In the genomic region with DNA sequence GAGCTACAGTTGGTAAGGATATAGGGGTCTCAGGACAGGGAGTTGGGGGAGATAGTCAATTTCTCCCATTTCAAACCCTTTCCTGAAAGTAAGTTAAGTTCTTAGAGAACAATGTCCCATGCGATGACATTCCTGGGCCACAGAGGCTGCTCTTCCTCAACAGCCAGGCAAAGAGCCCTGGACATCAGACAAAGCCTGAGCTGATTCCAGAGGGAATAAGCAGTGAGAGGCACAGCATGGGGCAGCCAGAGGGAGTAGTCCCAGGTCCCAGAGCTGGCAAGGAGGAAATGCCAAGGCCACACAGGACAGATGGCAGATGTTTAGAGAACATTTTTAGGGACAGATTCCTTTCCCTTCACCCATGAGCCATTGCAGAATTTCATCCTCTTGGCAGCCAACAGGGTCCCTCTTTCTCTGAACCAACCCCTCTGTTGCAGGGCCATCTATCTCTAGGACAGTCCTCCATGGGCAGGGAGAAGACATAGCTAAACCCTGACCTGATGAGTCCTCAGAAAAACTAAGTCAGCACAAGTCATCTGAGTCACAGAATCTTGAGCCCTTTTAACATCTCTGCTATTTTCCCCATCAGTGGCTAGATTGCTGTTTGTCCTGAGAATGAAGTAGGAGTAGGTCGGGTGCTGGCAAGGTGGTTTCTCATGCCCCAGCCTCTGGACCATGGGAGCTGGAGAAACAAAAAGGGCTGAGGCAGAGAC, we compare ENCODE assay signal across 2 cellular contexts.
TF ChIP-seq lines count a peak whose summit lies in the region.

No MANE protein-coding gene starts in this region.

TF ChIP-seq in HEK293, 187 proteins besides CTCF, POLR2A, EP300 and RAD21 (continued from another document):
- TF ChIP-seq SP7 (tag by site-specific recombination; IDR thresholded peaks at IDR 0.05) (no peak), ZNF529 (tag by site-specific recombination; IDR thresholded peaks at IDR 0.05; ENCODE audit: insufficient replicate concordance) (no peak), ZNF747 (tag by site-specific recombination; IDR thresholded peaks at IDR 0.05) (no peak), ZNF24 (tag by site-specific recombination; IDR thresholded peaks at IDR 0.05) (no peak), ZNF610 (tag by site-specific recombination; IDR thresholded peaks at IDR 0.05; ENCODE audit: borderline replicate concordance) (no peak), ZNF266 (tag by site-specific recombination; IDR thresholded peaks at IDR 0.05; ENCODE audit: low read depth) (no peak), ZNF366 (tag by site-specific recombination; conservative IDR thresholded peaks at IDR 0.05) (no peak), ZNF670 (tag by site-specific recombination; IDR thresholded peaks at IDR 0.05; ENCODE audit: low read depth) (no peak), ZNF138 (tag by site-specific recombination; IDR thresholded peaks at IDR 0.05; ENCODE audit: borderline replicate concordance) (no peak), ZNF629 (tag by site-specific recombination; IDR thresholded peaks at IDR 0.05) (no peak), ZNF391 (tag by site-specific recombination; IDR thresholded peaks at IDR 0.05; ENCODE audit: borderline replicate concordance, low read depth) (no peak), ZNF132 (tag by site-specific recombination; IDR thresholded peaks at IDR 0.05; ENCODE audit: borderline replicate concordance) (no peak)
- TF ChIP-seq, protein P1, sequence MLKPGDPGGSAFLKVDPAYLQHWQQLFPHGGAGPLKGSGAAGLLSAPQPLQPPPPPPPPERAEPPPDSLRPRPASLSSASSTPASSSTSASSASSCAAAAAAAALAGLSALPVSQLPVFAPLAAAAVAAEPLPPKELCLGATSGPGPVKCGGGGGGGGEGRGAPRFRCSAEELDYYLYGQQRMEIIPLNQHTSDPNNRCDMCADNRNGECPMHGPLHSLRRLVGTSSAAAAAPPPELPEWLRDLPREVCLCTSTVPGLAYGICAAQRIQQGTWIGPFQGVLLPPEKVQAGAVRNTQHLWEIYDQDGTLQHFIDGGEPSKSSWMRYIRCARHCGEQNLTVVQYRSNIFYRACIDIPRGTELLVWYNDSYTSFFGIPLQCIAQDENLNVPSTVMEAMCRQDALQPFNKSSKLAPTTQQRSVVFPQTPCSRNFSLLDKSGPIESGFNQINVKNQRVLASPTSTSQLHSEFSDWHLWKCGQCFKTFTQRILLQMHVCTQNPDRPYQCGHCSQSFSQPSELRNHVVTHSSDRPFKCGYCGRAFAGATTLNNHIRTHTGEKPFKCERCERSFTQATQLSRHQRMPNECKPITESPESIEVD (tag by site-specific recombination; IDR thresholded peaks at IDR 0.05) = no peak

TF ChIP-seq in K562, 482 proteins besides CTCF, POLR2A, EP300 and RAD21 (continued from another document):
- TF ChIP-seq, protein P2, sequence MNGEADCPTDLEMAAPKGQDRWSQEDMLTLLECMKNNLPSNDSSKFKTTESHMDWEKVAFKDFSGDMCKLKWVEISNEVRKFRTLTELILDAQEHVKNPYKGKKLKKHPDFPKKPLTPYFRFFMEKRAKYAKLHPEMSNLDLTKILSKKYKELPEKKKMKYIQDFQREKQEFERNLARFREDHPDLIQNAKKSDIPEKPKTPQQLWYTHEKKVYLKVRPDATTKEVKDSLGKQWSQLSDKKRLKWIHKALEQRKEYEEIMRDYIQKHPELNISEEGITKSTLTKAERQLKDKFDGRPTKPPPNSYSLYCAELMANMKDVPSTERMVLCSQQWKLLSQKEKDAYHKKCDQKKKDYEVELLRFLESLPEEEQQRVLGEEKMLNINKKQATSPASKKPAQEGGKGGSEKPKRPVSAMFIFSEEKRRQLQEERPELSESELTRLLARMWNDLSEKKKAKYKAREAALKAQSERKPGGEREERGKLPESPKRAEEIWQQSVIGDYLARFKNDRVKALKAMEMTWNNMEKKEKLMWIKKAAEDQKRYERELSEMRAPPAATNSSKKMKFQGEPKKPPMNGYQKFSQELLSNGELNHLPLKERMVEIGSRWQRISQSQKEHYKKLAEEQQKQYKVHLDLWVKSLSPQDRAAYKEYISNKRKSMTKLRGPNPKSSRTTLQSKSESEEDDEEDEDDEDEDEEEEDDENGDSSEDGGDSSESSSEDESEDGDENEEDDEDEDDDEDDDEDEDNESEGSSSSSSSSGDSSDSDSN (IDR thresholded peaks at IDR 0.05; ENCODE audit: borderline replicate concordance in 1 of 2, low read depth in 2 of 2, low read length in 2 of 2) = no peak
- no peak for TF ChIP-seq ARID2 (IDR thresholded peaks at IDR 0.05)
- TF ChIP-seq, protein P3, sequence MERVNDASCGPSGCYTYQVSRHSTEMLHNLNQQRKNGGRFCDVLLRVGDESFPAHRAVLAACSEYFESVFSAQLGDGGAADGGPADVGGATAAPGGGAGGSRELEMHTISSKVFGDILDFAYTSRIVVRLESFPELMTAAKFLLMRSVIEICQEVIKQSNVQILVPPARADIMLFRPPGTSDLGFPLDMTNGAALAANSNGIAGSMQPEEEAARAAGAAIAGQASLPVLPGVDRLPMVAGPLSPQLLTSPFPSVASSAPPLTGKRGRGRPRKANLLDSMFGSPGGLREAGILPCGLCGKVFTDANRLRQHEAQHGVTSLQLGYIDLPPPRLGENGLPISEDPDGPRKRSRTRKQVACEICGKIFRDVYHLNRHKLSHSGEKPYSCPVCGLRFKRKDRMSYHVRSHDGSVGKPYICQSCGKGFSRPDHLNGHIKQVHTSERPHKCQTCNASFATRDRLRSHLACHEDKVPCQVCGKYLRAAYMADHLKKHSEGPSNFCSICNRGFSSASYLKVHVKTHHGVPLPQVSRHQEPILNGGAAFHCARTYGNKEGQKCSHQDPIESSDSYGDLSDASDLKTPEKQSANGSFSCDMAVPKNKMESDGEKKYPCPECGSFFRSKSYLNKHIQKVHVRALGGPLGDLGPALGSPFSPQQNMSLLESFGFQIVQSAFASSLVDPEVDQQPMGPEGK (CRISPR knock-in tag; IDR thresholded peaks at IDR 0.05; ENCODE audit: borderline replicate concordance) = no peak
